ENCODE assay signal across 3 cellular contexts in the genomic region with DNA sequence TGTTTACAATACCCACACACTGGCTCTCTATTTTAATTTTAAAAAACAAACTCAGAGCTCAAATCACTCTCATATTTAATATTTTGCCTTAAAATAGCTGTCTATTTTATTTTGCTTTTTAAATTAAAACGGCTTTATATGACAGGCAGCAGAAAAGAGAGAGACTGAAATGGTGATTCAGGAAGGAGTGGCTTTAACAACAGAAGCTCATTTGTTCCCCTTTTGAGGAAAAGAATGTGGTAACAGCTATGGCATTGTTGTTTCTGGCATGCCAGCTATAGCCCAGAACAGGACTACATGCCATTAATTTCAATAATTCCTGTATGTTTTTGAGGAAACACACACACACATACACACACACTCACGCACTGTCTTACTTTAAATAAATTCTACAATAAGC.
TF ChIP-seq lines count a peak whose summit lies in the region.

No MANE protein-coding gene starts in this region.

TF ChIP-seq in SK-N-SH treated with all-trans-retinoic acid at 6 μM for 48 hours, 23 proteins besides CTCF, POLR2A, EP300 and RAD21:
- TF ChIP-seq, protein P1, sequence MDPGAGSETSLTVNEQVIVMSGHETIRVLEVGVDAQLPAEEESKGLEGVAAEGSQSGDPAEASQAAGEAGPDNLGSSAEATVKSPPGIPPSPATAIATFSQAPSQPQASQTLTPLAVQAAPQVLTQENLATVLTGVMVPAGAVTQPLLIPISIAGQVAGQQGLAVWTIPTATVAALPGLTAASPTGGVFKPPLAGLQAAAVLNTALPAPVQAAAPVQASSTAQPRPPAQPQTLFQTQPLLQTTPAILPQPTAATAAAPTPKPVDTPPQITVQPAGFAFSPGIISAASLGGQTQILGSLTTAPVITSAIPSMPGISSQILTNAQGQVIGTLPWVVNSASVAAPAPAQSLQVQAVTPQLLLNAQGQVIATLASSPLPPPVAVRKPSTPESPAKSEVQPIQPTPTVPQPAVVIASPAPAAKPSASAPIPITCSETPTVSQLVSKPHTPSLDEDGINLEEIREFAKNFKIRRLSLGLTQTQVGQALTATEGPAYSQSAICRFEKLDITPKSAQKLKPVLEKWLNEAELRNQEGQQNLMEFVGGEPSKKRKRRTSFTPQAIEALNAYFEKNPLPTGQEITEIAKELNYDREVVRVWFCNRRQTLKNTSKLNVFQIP (CRISPR knock-in tag; IDR thresholded peaks at IDR 0.05; ENCODE audit: borderline replicate concordance, low read depth): no peak
- peak; percentile 73 for TF ChIP-seq ISL1 (CRISPR knock-in tag; IDR thresholded peaks at IDR 0.05)

TF ChIP-seq in SK-N-SH, 30 proteins besides CTCF, POLR2A, EP300 and RAD21:
- TF ChIP-seq, protein P2, sequence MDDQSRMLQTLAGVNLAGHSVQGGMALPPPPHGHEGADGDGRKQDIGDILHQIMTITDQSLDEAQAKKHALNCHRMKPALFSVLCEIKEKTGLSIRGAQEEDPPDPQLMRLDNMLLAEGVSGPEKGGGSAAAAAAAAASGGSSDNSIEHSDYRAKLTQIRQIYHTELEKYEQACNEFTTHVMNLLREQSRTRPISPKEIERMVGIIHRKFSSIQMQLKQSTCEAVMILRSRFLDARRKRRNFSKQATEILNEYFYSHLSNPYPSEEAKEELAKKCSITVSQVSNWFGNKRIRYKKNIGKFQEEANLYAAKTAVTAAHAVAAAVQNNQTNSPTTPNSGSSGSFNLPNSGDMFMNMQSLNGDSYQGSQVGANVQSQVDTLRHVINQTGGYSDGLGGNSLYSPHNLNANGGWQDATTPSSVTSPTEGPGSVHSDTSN (IDR thresholded peaks at IDR 0.05): no peak
- TF ChIP-seq TEAD4 (IDR thresholded peaks at IDR 0.05; ENCODE audit: borderline replicate concordance, insufficient read depth) (no peak), ELF1 (IDR thresholded peaks at IDR 0.05) (no peak), FOXJ3 (CRISPR knock-in tag; IDR thresholded peaks at IDR 0.05) (no peak), YY1 (IDR thresholded peaks at IDR 0.05; ENCODE audit: low read depth) (no peak), RCOR1 (IDR thresholded peaks at IDR 0.05; ENCODE audit: low read length) (no peak), GATA2 (CRISPR knock-in tag; IDR thresholded peaks at IDR 0.05) (no peak), NRF1 (IDR thresholded peaks at IDR 0.05; ENCODE audit: low read depth, low read length) (no peak), RFX5 (IDR thresholded peaks at IDR 0.05; ENCODE audit: low read length) (no peak), TAF1 (IDR thresholded peaks at IDR 0.05; ENCODE audit: borderline replicate concordance, low read depth, low read length) (no peak), USF2 (IDR thresholded peaks at IDR 0.05; ENCODE audit: borderline replicate concordance, low read depth, low read length) (no peak), POLR2AphosphoS5 (IDR thresholded peaks at IDR 0.05; ENCODE audit: low read depth, low read length) (no peak), JUND (IDR thresholded peaks at IDR 0.05) (no peak), FOXM1 (IDR thresholded peaks at IDR 0.05; ENCODE audit: low read depth) (no peak), USF1 (IDR thresholded peaks at IDR 0.05; ENCODE audit: borderline replicate concordance, low read depth) (no peak), NFIC (IDR thresholded peaks at IDR 0.05; ENCODE audit: borderline replicate concordance) (no peak), RXRA (IDR thresholded peaks at IDR 0.05; ENCODE audit: borderline replicate concordance, low read depth) (no peak), GABPA (IDR thresholded peaks at IDR 0.05; ENCODE audit: low read depth) (no peak), IRF3 (IDR thresholded peaks at IDR 0.05; ENCODE audit: low read depth, low read length) (no peak)
- TF ChIP-seq, protein P3, sequence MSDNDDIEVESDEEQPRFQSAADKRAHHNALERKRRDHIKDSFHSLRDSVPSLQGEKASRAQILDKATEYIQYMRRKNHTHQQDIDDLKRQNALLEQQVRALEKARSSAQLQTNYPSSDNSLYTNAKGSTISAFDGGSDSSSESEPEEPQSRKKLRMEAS (IDR thresholded peaks at IDR 0.05; ENCODE audit: low read depth): no peak

TF ChIP-seq in endothelial cell of umbilical vein, 7 proteins besides CTCF, POLR2A, EP300 and RAD21 (continued from another document):
- no peak for TF ChIP-seq POLR2AphosphoS5 (IDR thresholded peaks at IDR 0.05; ENCODE audit: insufficient read depth, low read depth, low read length)
- TF ChIP-seq FOS (IDR thresholded peaks at IDR 0.05; ENCODE audit: borderline replicate concordance, insufficient read depth, low read length): no peak
TF ChIP-seq in endothelial cell of umbilical vein: peak in this region for 0.
